ENCODE assay signal across 1 cellular context in the genomic region with DNA sequence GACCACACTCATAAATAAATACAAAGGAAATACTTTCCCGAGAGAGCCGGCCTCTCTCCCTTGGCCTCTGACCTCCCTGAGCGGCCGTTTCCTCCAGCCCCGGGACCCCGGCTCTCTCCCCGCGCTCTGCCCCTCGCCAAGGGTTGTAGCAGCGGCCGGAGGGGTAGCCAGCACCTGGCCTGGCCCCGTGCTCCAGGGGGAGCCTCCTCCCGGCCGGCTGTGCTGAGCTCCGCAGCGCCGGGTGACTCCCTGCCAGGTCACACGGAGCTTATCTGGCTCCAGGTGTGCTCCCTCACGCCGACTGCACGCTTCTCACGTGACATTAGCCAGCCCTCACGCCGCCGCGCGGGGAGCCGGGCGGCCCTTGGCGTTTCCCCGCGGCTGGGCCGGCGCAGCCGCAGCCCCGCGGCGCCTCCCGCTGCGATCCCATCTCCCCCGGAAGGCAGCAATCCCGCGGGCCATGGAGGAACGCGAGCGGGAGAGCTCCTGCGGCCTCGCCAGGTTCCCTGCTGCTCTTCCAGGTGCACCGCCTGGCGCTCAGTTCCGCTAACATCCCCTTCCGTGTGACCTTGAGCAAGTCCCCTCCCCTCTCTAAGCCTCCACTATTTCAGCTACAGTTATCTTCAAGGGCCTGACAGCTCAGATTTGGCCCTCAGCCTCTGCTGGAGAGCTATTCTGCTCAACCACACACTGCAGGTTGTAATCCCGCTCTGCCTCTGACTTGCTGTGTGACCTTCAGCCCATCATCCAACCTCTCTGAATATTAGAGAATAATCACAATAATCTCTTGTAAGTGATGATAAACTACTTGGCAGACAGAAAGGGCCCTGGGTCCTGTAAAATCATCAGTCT.
TF ChIP-seq lines count a peak whose summit lies in the region.

No MANE protein-coding gene starts in this region.

TF ChIP-seq in K562, 482 proteins besides CTCF, POLR2A, EP300 and RAD21 (continued from another document and continues in another):
- TF ChIP-seq, protein P1, sequence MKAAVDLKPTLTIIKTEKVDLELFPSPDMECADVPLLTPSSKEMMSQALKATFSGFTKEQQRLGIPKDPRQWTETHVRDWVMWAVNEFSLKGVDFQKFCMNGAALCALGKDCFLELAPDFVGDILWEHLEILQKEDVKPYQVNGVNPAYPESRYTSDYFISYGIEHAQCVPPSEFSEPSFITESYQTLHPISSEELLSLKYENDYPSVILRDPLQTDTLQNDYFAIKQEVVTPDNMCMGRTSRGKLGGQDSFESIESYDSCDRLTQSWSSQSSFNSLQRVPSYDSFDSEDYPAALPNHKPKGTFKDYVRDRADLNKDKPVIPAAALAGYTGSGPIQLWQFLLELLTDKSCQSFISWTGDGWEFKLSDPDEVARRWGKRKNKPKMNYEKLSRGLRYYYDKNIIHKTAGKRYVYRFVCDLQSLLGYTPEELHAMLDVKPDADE (conservative IDR thresholded peaks at IDR 0.05; ENCODE audit: control insufficient read depth, low read depth, low read length) = 0 out of 2 replicates have a peak, but pooled peaks have one; percentile 51
- TF ChIP-seq ZNF696 (CRISPR knock-in tag; conservative IDR thresholded peaks at IDR 0.05) (no peak), ILK (tag; IDR thresholded peaks at IDR 0.05; ENCODE audit: borderline replicate concordance, low read depth) (no peak), GTF2A2 (tag; IDR thresholded peaks at IDR 0.05) (no peak), U2AF2 (optimal IDR thresholded peaks at IDR 0.05; ENCODE audit: low read depth, low read length) (no peak), TCF3 (CRISPR knock-in tag; IDR thresholded peaks at IDR 0.05) (peak; percentile 33), KDM4B (IDR thresholded peaks at IDR 0.05; ENCODE audit: borderline replicate concordance in 2 of 2, low read depth in 1 of 2) (no peak), ZFP30 (CRISPR knock-in tag; IDR thresholded peaks at IDR 0.05; ENCODE audit: borderline replicate concordance) (no peak), KDM5B (IDR thresholded peaks at IDR 0.05; ENCODE audit: insufficient replicate concordance, low read depth, low read length) (no peak), BCL6 (CRISPR knock-in tag; IDR thresholded peaks at IDR 0.05) (no peak), NR2F6 (CRISPR knock-in tag; IDR thresholded peaks at IDR 0.05) (no peak), ESRRB (CRISPR knock-in tag; IDR thresholded peaks at IDR 0.05; ENCODE audit: borderline replicate concordance) (no peak), SLC30A9 (CRISPR knock-in tag; IDR thresholded peaks at IDR 0.05) (no peak), ZHX1 (conservative IDR thresholded peaks at IDR 0.05; ENCODE audit: low read length) (no peak), ZNF41 (CRISPR knock-in tag; conservative IDR thresholded peaks at IDR 0.05) (no peak), ZNF143 (CRISPR knock-in tag; IDR thresholded peaks at IDR 0.05) (no peak), FOS (IDR thresholded peaks at IDR 0.05; ENCODE audit: extremely low read depth, insufficient read length) (no peak), ZEB2 (IDR thresholded peaks at IDR 0.05) (peak; percentile 96), TEAD4 (IDR thresholded peaks at IDR 0.05; ENCODE audit: low read length) (peak; percentile 42), TEAD4 (CRISPR knock-in tag; IDR thresholded peaks at IDR 0.05; ENCODE audit: borderline replicate concordance) (no peak), NFE2 (IDR thresholded peaks at IDR 0.05; ENCODE audit: low read depth) (no peak), FOSL1 (tag; conservative IDR thresholded peaks at IDR 0.05) (no peak), ZBTB1 (CRISPR knock-in tag; IDR thresholded peaks at IDR 0.05; ENCODE audit: borderline replicate concordance, low read depth) (no peak), BDP1 (IDR thresholded peaks at IDR 0.05; ENCODE audit: insufficient read depth, insufficient read length) (no peak), MCM5 (IDR thresholded peaks at IDR 0.05; ENCODE audit: low read depth) (no peak), HMGN3 (IDR thresholded peaks at IDR 0.05; ENCODE audit: borderline replicate concordance, extremely low read depth, insufficient read length, low read depth, low read length) (peak; percentile 98), PRMT5 (CRISPR knock-in tag; IDR thresholded peaks at IDR 0.05) (no peak), SETDB1 (IDR thresholded peaks at IDR 0.05; ENCODE audit: low read length) (no peak), ZFPM2 (CRISPR knock-in tag; IDR thresholded peaks at IDR 0.05) (no peak), ZNF444 (CRISPR knock-in tag; IDR thresholded peaks at IDR 0.05) (no peak), MYC (IDR thresholded peaks at IDR 0.05; ENCODE audit: low read depth, low read length) (peak; percentile 72), MYC (CRISPR knock-in tag; IDR thresholded peaks at IDR 0.05; ENCODE audit: borderline replicate concordance, low read depth) (no peak), ZNF253 (CRISPR knock-in tag; conservative IDR thresholded peaks at IDR 0.05) (no peak), HDAC6 (IDR thresholded peaks at IDR 0.05; ENCODE audit: low read depth, low read length) (no peak), RB1 (IDR thresholded peaks at IDR 0.05; ENCODE audit: low read depth) (peak; percentile 76; the same call in 1 of the 2 replicates), ZNF232 (CRISPR knock-in tag; IDR thresholded peaks at IDR 0.05) (no peak), NBN (IDR thresholded peaks at IDR 0.05; ENCODE audit: low read depth) (peak; percentile 92), CAMTA2 (CRISPR knock-in tag; conservative IDR thresholded peaks at IDR 0.05) (no peak), ZNF217 (CRISPR knock-in tag; IDR thresholded peaks at IDR 0.05) (no peak), VEZF1 (CRISPR knock-in tag; IDR thresholded peaks at IDR 0.05) (peak; percentile 62), SMAD3 (CRISPR knock-in tag; conservative IDR thresholded peaks at IDR 0.05) (no peak), KLF6 (CRISPR knock-in tag; IDR thresholded peaks at IDR 0.05; ENCODE audit: borderline replicate concordance) (no peak), STAT5B (CRISPR knock-in tag; IDR thresholded peaks at IDR 0.05) (no peak), ZNF507 (tag; conservative IDR thresholded peaks at IDR 0.05) (no peak)
- TF ChIP-seq, protein P2, sequence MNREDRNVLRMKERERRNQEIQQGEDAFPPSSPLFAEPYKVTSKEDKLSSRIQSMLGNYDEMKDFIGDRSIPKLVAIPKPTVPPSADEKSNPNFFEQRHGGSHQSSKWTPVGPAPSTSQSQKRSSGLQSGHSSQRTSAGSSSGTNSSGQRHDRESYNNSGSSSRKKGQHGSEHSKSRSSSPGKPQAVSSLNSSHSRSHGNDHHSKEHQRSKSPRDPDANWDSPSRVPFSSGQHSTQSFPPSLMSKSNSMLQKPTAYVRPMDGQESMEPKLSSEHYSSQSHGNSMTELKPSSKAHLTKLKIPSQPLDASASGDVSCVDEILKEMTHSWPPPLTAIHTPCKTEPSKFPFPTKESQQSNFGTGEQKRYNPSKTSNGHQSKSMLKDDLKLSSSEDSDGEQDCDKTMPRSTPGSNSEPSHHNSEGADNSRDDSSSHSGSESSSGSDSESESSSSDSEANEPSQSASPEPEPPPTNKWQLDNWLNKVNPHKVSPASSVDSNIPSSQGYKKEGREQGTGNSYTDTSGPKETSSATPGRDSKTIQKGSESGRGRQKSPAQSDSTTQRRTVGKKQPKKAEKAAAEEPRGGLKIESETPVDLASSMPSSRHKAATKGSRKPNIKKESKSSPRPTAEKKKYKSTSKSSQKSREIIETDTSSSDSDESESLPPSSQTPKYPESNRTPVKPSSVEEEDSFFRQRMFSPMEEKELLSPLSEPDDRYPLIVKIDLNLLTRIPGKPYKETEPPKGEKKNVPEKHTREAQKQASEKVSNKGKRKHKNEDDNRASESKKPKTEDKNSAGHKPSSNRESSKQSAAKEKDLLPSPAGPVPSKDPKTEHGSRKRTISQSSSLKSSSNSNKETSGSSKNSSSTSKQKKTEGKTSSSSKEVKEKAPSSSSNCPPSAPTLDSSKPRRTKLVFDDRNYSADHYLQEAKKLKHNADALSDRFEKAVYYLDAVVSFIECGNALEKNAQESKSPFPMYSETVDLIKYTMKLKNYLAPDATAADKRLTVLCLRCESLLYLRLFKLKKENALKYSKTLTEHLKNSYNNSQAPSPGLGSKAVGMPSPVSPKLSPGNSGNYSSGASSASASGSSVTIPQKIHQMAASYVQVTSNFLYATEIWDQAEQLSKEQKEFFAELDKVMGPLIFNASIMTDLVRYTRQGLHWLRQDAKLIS (CRISPR knock-in tag; IDR thresholded peaks at IDR 0.05) = no peak
- TF ChIP-seq, protein P3, sequence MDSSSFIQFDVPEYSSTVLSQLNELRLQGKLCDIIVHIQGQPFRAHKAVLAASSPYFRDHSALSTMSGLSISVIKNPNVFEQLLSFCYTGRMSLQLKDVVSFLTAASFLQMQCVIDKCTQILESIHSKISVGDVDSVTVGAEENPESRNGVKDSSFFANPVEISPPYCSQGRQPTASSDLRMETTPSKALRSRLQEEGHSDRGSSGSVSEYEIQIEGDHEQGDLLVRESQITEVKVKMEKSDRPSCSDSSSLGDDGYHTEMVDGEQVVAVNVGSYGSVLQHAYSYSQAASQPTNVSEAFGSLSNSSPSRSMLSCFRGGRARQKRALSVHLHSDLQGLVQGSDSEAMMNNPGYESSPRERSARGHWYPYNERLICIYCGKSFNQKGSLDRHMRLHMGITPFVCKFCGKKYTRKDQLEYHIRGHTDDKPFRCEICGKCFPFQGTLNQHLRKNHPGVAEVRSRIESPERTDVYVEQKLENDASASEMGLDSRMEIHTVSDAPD (CRISPR knock-in tag; IDR thresholded peaks at IDR 0.05) = no peak
- TF ChIP-seq, protein P4, sequence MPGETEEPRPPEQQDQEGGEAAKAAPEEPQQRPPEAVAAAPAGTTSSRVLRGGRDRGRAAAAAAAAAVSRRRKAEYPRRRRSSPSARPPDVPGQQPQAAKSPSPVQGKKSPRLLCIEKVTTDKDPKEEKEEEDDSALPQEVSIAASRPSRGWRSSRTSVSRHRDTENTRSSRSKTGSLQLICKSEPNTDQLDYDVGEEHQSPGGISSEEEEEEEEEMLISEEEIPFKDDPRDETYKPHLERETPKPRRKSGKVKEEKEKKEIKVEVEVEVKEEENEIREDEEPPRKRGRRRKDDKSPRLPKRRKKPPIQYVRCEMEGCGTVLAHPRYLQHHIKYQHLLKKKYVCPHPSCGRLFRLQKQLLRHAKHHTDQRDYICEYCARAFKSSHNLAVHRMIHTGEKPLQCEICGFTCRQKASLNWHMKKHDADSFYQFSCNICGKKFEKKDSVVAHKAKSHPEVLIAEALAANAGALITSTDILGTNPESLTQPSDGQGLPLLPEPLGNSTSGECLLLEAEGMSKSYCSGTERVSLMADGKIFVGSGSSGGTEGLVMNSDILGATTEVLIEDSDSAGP (CRISPR knock-in tag; IDR thresholded peaks at IDR 0.05) = no peak
- TF ChIP-seq, protein P5, sequence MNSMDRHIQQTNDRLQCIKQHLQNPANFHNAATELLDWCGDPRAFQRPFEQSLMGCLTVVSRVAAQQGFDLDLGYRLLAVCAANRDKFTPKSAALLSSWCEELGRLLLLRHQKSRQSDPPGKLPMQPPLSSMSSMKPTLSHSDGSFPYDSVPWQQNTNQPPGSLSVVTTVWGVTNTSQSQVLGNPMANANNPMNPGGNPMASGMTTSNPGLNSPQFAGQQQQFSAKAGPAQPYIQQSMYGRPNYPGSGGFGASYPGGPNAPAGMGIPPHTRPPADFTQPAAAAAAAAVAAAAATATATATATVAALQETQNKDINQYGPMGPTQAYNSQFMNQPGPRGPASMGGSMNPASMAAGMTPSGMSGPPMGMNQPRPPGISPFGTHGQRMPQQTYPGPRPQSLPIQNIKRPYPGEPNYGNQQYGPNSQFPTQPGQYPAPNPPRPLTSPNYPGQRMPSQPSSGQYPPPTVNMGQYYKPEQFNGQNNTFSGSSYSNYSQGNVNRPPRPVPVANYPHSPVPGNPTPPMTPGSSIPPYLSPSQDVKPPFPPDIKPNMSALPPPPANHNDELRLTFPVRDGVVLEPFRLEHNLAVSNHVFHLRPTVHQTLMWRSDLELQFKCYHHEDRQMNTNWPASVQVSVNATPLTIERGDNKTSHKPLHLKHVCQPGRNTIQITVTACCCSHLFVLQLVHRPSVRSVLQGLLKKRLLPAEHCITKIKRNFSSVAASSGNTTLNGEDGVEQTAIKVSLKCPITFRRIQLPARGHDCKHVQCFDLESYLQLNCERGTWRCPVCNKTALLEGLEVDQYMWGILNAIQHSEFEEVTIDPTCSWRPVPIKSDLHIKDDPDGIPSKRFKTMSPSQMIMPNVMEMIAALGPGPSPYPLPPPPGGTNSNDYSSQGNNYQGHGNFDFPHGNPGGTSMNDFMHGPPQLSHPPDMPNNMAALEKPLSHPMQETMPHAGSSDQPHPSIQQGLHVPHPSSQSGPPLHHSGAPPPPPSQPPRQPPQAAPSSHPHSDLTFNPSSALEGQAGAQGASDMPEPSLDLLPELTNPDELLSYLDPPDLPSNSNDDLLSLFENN (IDR thresholded peaks at IDR 0.05; ENCODE audit: low read depth in 2 of 2, low read length in 2 of 2) = 0 out of 4 replicates have a peak, but pooled peaks of 1 of the 2 experiments have one; percentile 8
- TF ChIP-seq, protein P6, sequence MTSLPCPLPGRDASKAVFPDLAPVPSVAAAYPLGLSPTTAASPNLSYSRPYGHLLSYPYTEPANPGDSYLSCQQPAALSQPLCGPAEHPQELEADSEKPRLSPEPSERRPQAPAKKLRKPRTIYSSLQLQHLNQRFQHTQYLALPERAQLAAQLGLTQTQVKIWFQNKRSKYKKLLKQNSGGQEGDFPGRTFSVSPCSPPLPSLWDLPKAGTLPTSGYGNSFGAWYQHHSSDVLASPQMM (CRISPR knock-in tag; IDR thresholded peaks at IDR 0.05) = no peak
